Comparison of ENCODE assay signal across 13 cellular contexts in the genomic region with DNA sequence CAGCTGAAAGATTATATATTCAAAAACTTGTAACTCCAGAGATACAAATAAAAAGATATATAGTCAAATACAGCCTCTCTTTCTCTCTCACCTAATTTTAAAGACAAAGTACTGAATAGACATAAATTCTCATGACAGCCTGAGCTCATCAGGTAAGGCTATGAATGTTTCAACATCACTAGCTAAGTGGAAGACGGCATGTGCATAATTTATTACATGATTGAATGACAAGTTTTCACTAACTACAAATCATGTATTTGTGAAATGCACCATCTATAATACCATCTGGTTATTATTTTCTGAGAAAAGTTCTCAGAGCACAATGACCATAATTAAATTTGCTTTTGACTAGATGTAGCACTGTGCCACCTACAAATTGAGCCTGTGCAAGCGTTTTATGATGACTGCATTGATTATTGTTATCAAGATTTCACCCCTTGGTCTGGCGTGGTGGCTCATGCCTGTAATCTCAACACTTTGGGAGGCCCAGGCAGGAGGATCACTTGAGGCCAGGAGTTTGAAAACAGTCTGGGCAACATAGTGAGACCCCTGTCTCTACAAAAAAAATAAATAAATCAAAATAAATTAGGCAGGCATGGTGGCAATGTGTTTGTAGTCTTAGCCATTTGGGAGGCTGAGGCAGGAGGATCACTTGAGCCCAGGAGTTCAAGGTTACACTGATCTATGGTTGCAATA.
DNase-seq lines count a peak whose midpoint lies in the region; ATAC-seq and TF ChIP-seq lines count a peak whose summit lies in the region.
"Had no signal": no experiment of that assay in that cellular context is flagged by ENCODE, and none has a peak within 500 bp of the region (broad histone marks: within the 10 kb centered on the region; RNA-seq: fewer than 3 reads in every experiment).

No MANE protein-coding gene starts in this region.

- H3K4me3 Mint-ChIP-seq in chondrocyte (ENCODE audit: unreplicated experiment) = no peak overlapping the region

- no peak for TF ChIP-seq POLR2A in ovary (IDR thresholded peaks at IDR 0.05)

- TF ChIP-seq EP300 in ovary (IDR thresholded peaks at IDR 0.05) = no peak

- no peak for TF ChIP-seq CTCF in RWPE2 (IDR thresholded peaks at IDR 0.05; ENCODE audit: poor library complexity, severe bottlenecking)
- no peak for TF ChIP-seq CTCF in chondrocyte (IDR thresholded peaks at IDR 0.05)
- TF ChIP-seq CTCF in osteoblast (IDR thresholded peaks at IDR 0.05; ENCODE audit: extremely low read depth, low read depth, low read length) = no peak
- no peak for TF ChIP-seq CTCF in ovary (IDR thresholded peaks at IDR 0.05)

- no peaks in the 10 kb centered on the region for H3K27me3 Mint-ChIP-seq in chondrocyte (ENCODE audit: low read depth)

- peak overlapping the region; percentile 32 for H3K4me2 ChIP-seq in osteoblast (ENCODE audit: insufficient read depth, low read length)

- H3K4me1 ChIP-seq in RWPE2 (ENCODE audit: insufficient read depth, poor library complexity, severe bottlenecking) = peaks cover 13% of the 10 kb centered on the region
- H3K4me1 ChIP-seq in osteoblast (ENCODE audit: insufficient read depth, low read length) = peaks cover 13% of the 10 kb centered on the region
- peaks cover 3% of the 10 kb centered on the region for H3K4me1 ChIP-seq in ovary (ENCODE audit: insufficient read depth)
- H3K4me1 ChIP-seq: Caco-2, SJSA1 had no signal

- ATAC-seq in RWPE2 (ENCODE audit: low read depth) = peak; percentile 50
- ATAC-seq in GM18519 (IDR thresholded peaks at IDR 0.05; ENCODE audit: low FRiP score, unreplicated experiment) = no peak
- ATAC-seq: HepG2 had no signal

- peaks cover 30% of the 10 kb centered on the region for H3K79me2 ChIP-seq in osteoblast (ENCODE audit: insufficient read depth, low read length)

- peaks cover 14% of the 10 kb centered on the region for H3K4me1 Mint-ChIP-seq in chondrocyte (ENCODE audit: low read depth)

- peaks cover 15% of the 10 kb centered on the region for H3K36me3 Mint-ChIP-seq in chondrocyte (ENCODE audit: low read depth)

- H3K27ac ChIP-seq in RWPE2 (ENCODE audit: poor library complexity, severe bottlenecking) (peak overlapping the region; percentile 11), osteoblast (ENCODE audit: low read depth, low read length) (no peak overlapping the region), ovary (no peak overlapping the region)
- H3K27ac ChIP-seq: SJSA1 had no signal

- H3K4me3 ChIP-seq in RWPE2 (ENCODE audit: severe bottlenecking) = no peak overlapping the region
- H3K4me3 ChIP-seq in osteoblast (ENCODE audit: insufficient read depth, low read length) = no peak overlapping the region
- no peak overlapping the region for H3K4me3 ChIP-seq in ovary
- H3K4me3 ChIP-seq: SJSA1 had no signal

- no peak for DNase-seq in HEK293T (ENCODE audit: extremely low spot score)
- no peak for DNase-seq in RWPE2 (ENCODE audit: low spot score)
- DNase-seq in chondrocyte (ENCODE audit: low spot score) = no peak
- DNase-seq in osteoblast (ENCODE audit: insufficient read length, low spot score, missing footprints) = no peak
- no peak for DNase-seq in globus pallidus (ENCODE audit: low spot score)
- no peak for DNase-seq in ovary
- DNase-seq: Caco-2, KG1, NCI-H1048, NCI-H2081 had no signal

- no peak overlapping the region for H2AFZ ChIP-seq in osteoblast (ENCODE audit: low read length)

- 94 to 95% (median 94%) methylated on average over 3 of the region's 3 CpGs for WGBS in ovary, 3 donors

- CTCF ChIA-PET in HEK293T (lab: Yijun Ruan, JAX) = interaction anchor here (1.2 kb wide), 1 partner anchor 129 kb away, joined by 3 read pairs; no protein-coding TSS in a partner anchor

- H3K9me3 Mint-ChIP-seq in chondrocyte (ENCODE audit: low read depth) = no peaks in the 10 kb centered on the region

- peaks cover 9% of the 10 kb centered on the region for H4K20me1 ChIP-seq in osteoblast (ENCODE audit: insufficient read depth, low read length)

- H3K36me3 ChIP-seq in RWPE2 (ENCODE audit: low read depth) (peaks cover 59% of the 10 kb centered on the region), osteoblast (ENCODE audit: insufficient read depth, low read length) (peaks cover 4% of the 10 kb centered on the region), ovary (no peaks in the 10 kb centered on the region)

- peak overlapping the region; percentile 37 for H3K27ac Mint-ChIP-seq in chondrocyte (ENCODE audit: unreplicated experiment)

- POLR2A ChIA-PET in HEK293T (lab: Yijun Ruan, JAX) = no interaction called here

- intact Hi-C loops in ovary (cut with DNase I) = no loop called here

- H3K27me3 ChIP-seq in RWPE2 (ENCODE audit: insufficient read depth, poor library complexity, severe bottlenecking) (no peaks in the 10 kb centered on the region), osteoblast (ENCODE audit: insufficient read depth, low read length) (no peaks in the 10 kb centered on the region), ovary (no peaks in the 10 kb centered on the region)
- H3K27me3 ChIP-seq: SJSA1 had no signal

- H3K9me3 ChIP-seq in RWPE2 (ENCODE audit: severe bottlenecking) = no peaks in the 10 kb centered on the region
- H3K9me3 ChIP-seq in osteoblast (ENCODE audit: low read depth, low read length) = no peaks in the 10 kb centered on the region
- H3K9me3 ChIP-seq in ovary = no peaks in the 10 kb centered on the region
- H3K9me3 ChIP-seq: Caco-2, SJSA1 had no signal

TF ChIP-seq in HEK293T, 16 proteins besides CTCF, POLR2A, EP300 and RAD21:
- no peak for TF ChIP-seq FOXA1 (IDR thresholded peaks at IDR 0.05)
- TF ChIP-seq PKNOX1 (IDR thresholded peaks at IDR 0.05) = peak; percentile 60
